Comparison of ENCODE assay signal across 7 cellular contexts in genomic region chr21:42077685-42078238, GRCh38.
DNase-seq lines count a peak whose midpoint lies in the region; ATAC-seq lines count a peak whose summit lies in the region.
"Not testable (repeated sequence)": the region's sequence is repeated elsewhere in the genome, so short reads cannot be mapped to it uniquely, and the experiment has no call there.

No MANE protein-coding gene starts in this region.

- ATAC-seq in GM18508 (IDR thresholded peaks at IDR 0.05; ENCODE audit: insufficient read depth, unreplicated experiment) (peak; percentile 79), GM19324 (IDR thresholded peaks at IDR 0.05; ENCODE audit: low FRiP score, unreplicated experiment) (peak; percentile 82), GM21526 (IDR thresholded peaks at IDR 0.05; ENCODE audit: low FRiP score, unreplicated experiment) (peak; percentile 66), HG02852 (IDR thresholded peaks at IDR 0.05; ENCODE audit: unreplicated experiment) (peak; percentile 79), HG03139 (IDR thresholded peaks at IDR 0.05; ENCODE audit: unreplicated experiment) (peak; percentile 78), HG03575 (IDR thresholded peaks at IDR 0.05; ENCODE audit: extremely low read depth, insufficient number of reproducible peaks, low FRiP score, unreplicated experiment) (peak; percentile 72)
- ATAC-seq in effector memory CD8-positive, alpha-beta T cell (replicated peaks): peak; percentile 76

- H3K4me1 Mint-ChIP-seq in effector memory CD8-positive, alpha-beta T cell (ENCODE audit: low read depth in 2 of 2): peaks cover 4 to 11% of the 10 kb centered on the region in 2 donors

- not testable (repeated sequence) for H3K9me3 Mint-ChIP-seq in effector memory CD8-positive, alpha-beta T cell

- DNase-seq in effector memory CD8-positive, alpha-beta T cell: not testable (repeated sequence)

- H3K4me3 Mint-ChIP-seq in effector memory CD8-positive, alpha-beta T cell: not testable (repeated sequence)

- peaks cover 10 to 40% of the 10 kb centered on the region in 2 donors for H3K27me3 Mint-ChIP-seq in effector memory CD8-positive, alpha-beta T cell

- H3K36me3 Mint-ChIP-seq in effector memory CD8-positive, alpha-beta T cell (ENCODE audit: insufficient read depth): not testable (repeated sequence)

- not testable (repeated sequence) for H3K27ac Mint-ChIP-seq in effector memory CD8-positive, alpha-beta T cell
